Comparison of ENCODE assay signal across 9 cellular contexts in the genomic region with DNA sequence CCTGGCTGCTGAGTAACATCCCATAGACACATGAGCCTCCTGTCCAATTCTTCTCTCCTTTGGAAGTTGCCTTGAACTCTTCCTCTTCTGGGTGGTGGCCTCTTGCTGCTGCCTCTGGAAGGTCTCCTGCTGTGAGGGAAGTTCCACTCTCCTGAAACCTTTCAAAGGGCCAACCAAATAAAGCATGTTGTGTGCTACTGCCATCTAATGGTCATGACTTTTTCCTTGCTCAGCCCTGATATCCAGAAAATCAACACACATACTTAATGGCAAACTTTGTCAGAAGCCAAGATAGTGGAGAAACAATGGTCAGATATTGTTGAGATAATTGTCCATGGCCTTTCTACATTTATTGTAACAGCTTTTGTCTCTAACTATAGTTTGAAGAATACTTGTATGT. TPM values are rescaled to one million over a fixed set of nuclear protein-coding genes. Genes with fewer than 3 reads are reported as not detected.
DNase-seq lines count a peak whose midpoint lies in the region; ATAC-seq and TF ChIP-seq lines count a peak whose summit lies in the region.
"Had no signal": no experiment of that assay in that cellular context is flagged by ENCODE, and none has a peak within 500 bp of the region (broad histone marks: within the 10 kb centered on the region; RNA-seq: fewer than 3 reads in every experiment).

No MANE protein-coding gene starts in this region.

- peak; percentile 62 for TF ChIP-seq CTCF in left ventricle myocardium inferior (IDR thresholded peaks at IDR 0.05; ENCODE audit: borderline replicate concordance)
- no peak for TF ChIP-seq CTCF in lower leg skin (IDR thresholded peaks at IDR 0.05)
- TF ChIP-seq CTCF in sigmoid colon (IDR thresholded peaks at IDR 0.05): peak in 1 of 4 experiments; percentile 16

- no peaks in the 10 kb centered on the region for H3K4me1 ChIP-seq in left ventricle myocardium inferior
- H3K4me1 ChIP-seq in sigmoid colon: no peaks in the 10 kb centered on the region

- H3K9me3 ChIP-seq in left ventricle myocardium inferior (replicated peaks) (no peaks in the 10 kb centered on the region), sigmoid colon (no peaks in the 10 kb centered on the region)
- H3K9me3 ChIP-seq: ovary had no signal

- H3K36me3 ChIP-seq in left ventricle myocardium inferior: no peaks in the 10 kb centered on the region
- no peaks in the 10 kb centered on the region for H3K36me3 ChIP-seq in sigmoid colon
- H3K36me3 ChIP-seq: ovary had no signal

- TF ChIP-seq POLR2A in lower leg skin (IDR thresholded peaks at IDR 0.05): no peak
- no peak for TF ChIP-seq POLR2A in sigmoid colon (IDR thresholded peaks at IDR 0.05)

- ATAC-seq in GM18502 (IDR thresholded peaks at IDR 0.05; ENCODE audit: poor library complexity, unreplicated experiment): peak; percentile 71

- no peak overlapping the region for H3K27ac ChIP-seq in left ventricle myocardium inferior (replicated peaks)
- no peak overlapping the region for H3K27ac ChIP-seq in sigmoid colon
- H3K27ac ChIP-seq: ovary had no signal

- H3K27me3 ChIP-seq in left ventricle myocardium inferior (ENCODE audit: low read depth) (no peaks in the 10 kb centered on the region), sigmoid colon (no peaks in the 10 kb centered on the region)
- H3K27me3 ChIP-seq: ovary had no signal

- H3K4me3 ChIP-seq in left ventricle myocardium inferior (no peak overlapping the region), lower leg skin (ENCODE audit: low read depth, poor library complexity, severe bottlenecking) (no peak overlapping the region), sigmoid colon (no peak overlapping the region)
- H3K4me3 ChIP-seq: ovary had no signal

- TF ChIP-seq EP300 in sigmoid colon (IDR thresholded peaks at IDR 0.05): no peak

- DNase-seq in AG08395 (ENCODE audit: low spot score) (peak; percentile 17), RKO (ENCODE audit: low spot score) (peak; percentile 49), left ventricle myocardium inferior (no peak), lower leg skin (ENCODE audit: low spot score in 2 of 2) (no peak), sigmoid colon (no peak), EL (no peak)
- no peak for DNase-seq in stimulated activated CD4-positive, alpha-beta T cell treated with anti-CD3 and anti-CD28 coated beads, Interleukin-15, amount 100 ng/mL, for 24 hours
- DNase-seq: ovary had no signal

- intact Hi-C loops in left ventricle myocardium inferior (cut with micrococcal nuclease) (no loop called here), lower leg skin (cut with DNase I; ENCODE audit: low total_unique reads) (loop anchor here (10.0 kb wide), 1 partner anchor 105 kb away; no protein-coding TSS in a partner anchor), sigmoid colon (cut with DNase I) (no loop called here)

RNA-seq across cellular contexts. Expression of a gene that starts 19.1 kb away (rescaled TPM):
- total RNA-seq in left ventricle myocardium inferior: 4.0 TPM
- total RNA-seq in lower leg skin: 10 to 100 TPM in 3 of 4 donors, 1 to 10 TPM in 1; 8.7 to 23.4 (median 11.4) TPM
- total RNA-seq in sigmoid colon: 1 to 10 TPM; 6.1 to 9.9 (median 7.8) TPM
- 1 to 10 TPM in 1 of 3 donors, under 1 TPM in 2; 0.60 to 1.4 (median 0.69) TPM for polyA plus RNA-seq in sigmoid colon

Comparison
In these comparisons a context has a peak if more than half of its experiments do, and no peak if none do; other contexts are left out.
1. DNase-seq: peak in AG08395 (single experiment) and RKO (single experiment); none in left ventricle myocardium inferior (single experiment), lower leg skin (0 of 2), stimulated activated CD4-positive, alpha-beta T cell treated with anti-CD3 and anti-CD28 coated beads, Interleukin-15, amount 100 ng/mL, for 24 hours (single experiment), sigmoid colon (single experiment) and EL (single experiment).